18 cellular contexts compared by ENCODE assay signal in the genomic region with DNA sequence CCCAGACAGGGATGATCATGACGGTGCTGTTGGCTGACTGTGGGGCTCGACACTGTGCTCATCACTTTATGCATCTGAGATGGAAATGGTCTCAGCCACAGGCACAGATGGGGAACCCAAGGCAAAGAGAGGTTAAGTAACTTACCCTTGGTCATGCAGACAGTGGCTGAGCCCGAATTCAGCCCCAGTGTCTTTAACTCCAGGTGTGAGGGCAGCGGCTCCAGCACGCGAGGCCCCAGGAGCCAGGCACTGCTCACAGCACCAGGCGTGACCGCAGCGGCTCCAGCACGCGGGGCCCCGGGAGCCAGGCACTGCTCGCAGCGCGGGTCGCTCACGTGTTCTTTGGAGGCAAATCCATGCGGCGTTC. TPM values are rescaled to one million over a fixed set of nuclear protein-coding genes. Genes with fewer than 3 reads are reported as not detected.
"Had no signal": no experiment of that assay in that cellular context is flagged by ENCODE, and none has a peak within 500 bp of the region (broad histone marks: within the 10 kb centered on the region; RNA-seq: fewer than 3 reads in every experiment).

No MANE protein-coding gene starts in this region.

- H3K9ac ChIP-seq: SK-N-SH had no signal

- H3K9me3 Mint-ChIP-seq: activated CD8-positive, alpha-beta T cell treated with anti-CD3 and anti-CD28 coated beads for 36 hours; activated naive CD4-positive, alpha-beta T cell treated with anti-CD3 and anti-CD28 coated beads, Interleukin-2, amount 10 ng/mL, durations not matched to agents 7 days and 5 days; activated T-helper 1 cell treated with anti-CD3 and anti-CD28 coated beads, Interleukin-12 subunit alpha, Interleukin-12 subunit beta, Interleukin-2, Interleukin-4 antibody, amounts not matched to agents 30 ng/mL and 10 ng/mL and 1 ng/mL, durations not matched to agents 14 hours and 24 hours and 36 hours; naive thymus-derived CD4-positive, alpha-beta T cell had no signal

- H3K4me3 Mint-ChIP-seq: activated CD4-positive, alpha-beta T cell treated with anti-CD3 and anti-CD28 coated beads for 36 hours; activated CD8-positive, alpha-beta T cell treated with anti-CD3 and anti-CD28 coated beads for 36 hours; activated naive CD4-positive, alpha-beta T cell treated with anti-CD3 and anti-CD28 coated beads, Interleukin-2, amount 10 ng/mL, durations not matched to agents 7 days and 5 days; activated T-helper 1 cell treated with anti-CD3 and anti-CD28 coated beads, Interleukin-12 subunit alpha, Interleukin-12 subunit beta, Interleukin-2, Interleukin-4 antibody, amounts not matched to agents 30 ng/mL and 10 ng/mL and 1 ng/mL, durations not matched to agents 14 hours and 24 hours and 36 hours; naive thymus-derived CD4-positive, alpha-beta T cell had no signal

- H3K36me3 ChIP-seq: gastroesophageal sphincter, heart right ventricle, right lobe of liver, stomach, thoracic aorta, vagina had no signal

- DNase-seq: activated CD4-positive, alpha-beta T cell treated with anti-CD3 and anti-CD28 coated beads for 36 hours; activated CD8-positive, alpha-beta memory T cell treated with anti-CD3 and anti-CD28 coated beads, Interleukin-2, amount 50 U/mL, for 48 hours; activated CD8-positive, alpha-beta T cell treated with anti-CD3 and anti-CD28 coated beads for 36 hours; heart right ventricle; mammary epithelial cell; SK-N-SH; stimulated activated CD4-positive, alpha-beta T cell treated with anti-CD3 and anti-CD28 coated beads, Interleukin-1b, Interleukin-23, amount 100 ng/mL, for 48 hours; stomach; T-helper 1 cell had no signal

- H3K4me3 ChIP-seq: gastroesophageal sphincter, heart right ventricle, mucosa of descending colon, right lobe of liver, stomach, thoracic aorta, vagina had no signal

- H3K4me1 ChIP-seq: gastroesophageal sphincter, right lobe of liver, stomach, vagina had no signal

- H3K36me3 Mint-ChIP-seq: activated naive CD4-positive, alpha-beta T cell treated with anti-CD3 and anti-CD28 coated beads, Interleukin-2, amount 10 ng/mL, durations not matched to agents 7 days and 5 days; naive thymus-derived CD4-positive, alpha-beta T cell had no signal

- H3K27ac Mint-ChIP-seq: activated CD4-positive, alpha-beta T cell treated with anti-CD3 and anti-CD28 coated beads for 36 hours; activated CD8-positive, alpha-beta T cell treated with anti-CD3 and anti-CD28 coated beads for 36 hours; activated naive CD4-positive, alpha-beta T cell treated with anti-CD3 and anti-CD28 coated beads, Interleukin-2, amount 10 ng/mL, durations not matched to agents 7 days and 5 days; activated T-helper 1 cell treated with anti-CD3 and anti-CD28 coated beads, Interleukin-12 subunit alpha, Interleukin-12 subunit beta, Interleukin-2, Interleukin-4 antibody, amounts not matched to agents 30 ng/mL and 10 ng/mL and 1 ng/mL, durations not matched to agents 14 hours and 24 hours and 36 hours; naive thymus-derived CD4-positive, alpha-beta T cell had no signal

- H3K27me3 ChIP-seq: right lobe of liver, vagina had no signal

- H3K27ac ChIP-seq: gastroesophageal sphincter, heart right ventricle, right lobe of liver, stomach, thoracic aorta, vagina had no signal

- H3K9me3 ChIP-seq: mucosa of descending colon, right lobe of liver, SK-N-SH, thoracic aorta, vagina had no signal

- H3K4me2 ChIP-seq: SK-N-SH had no signal

- ATAC-seq: activated CD4-positive, alpha-beta T cell treated with anti-CD3 and anti-CD28 coated beads for 36 hours; activated CD8-positive, alpha-beta T cell treated with anti-CD3 and anti-CD28 coated beads for 36 hours; gastroesophageal sphincter; naive thymus-derived CD4-positive, alpha-beta T cell had no signal

- H3K4me1 Mint-ChIP-seq: activated CD4-positive, alpha-beta T cell treated with anti-CD3 and anti-CD28 coated beads for 36 hours; activated naive CD4-positive, alpha-beta T cell treated with anti-CD3 and anti-CD28 coated beads, Interleukin-2, amount 10 ng/mL, durations not matched to agents 7 days and 5 days; naive thymus-derived CD4-positive, alpha-beta T cell had no signal

- H3K27me3 Mint-ChIP-seq: activated CD4-positive, alpha-beta T cell treated with anti-CD3 and anti-CD28 coated beads for 36 hours; activated naive CD4-positive, alpha-beta T cell treated with anti-CD3 and anti-CD28 coated beads, Interleukin-2, amount 10 ng/mL, durations not matched to agents 7 days and 5 days had no signal

RNA-seq across cellular contexts. Expression of a gene that starts 45.3 kb away (rescaled TPM):
- total RNA-seq: activated CD4-positive, alpha-beta T cell treated with anti-CD3 and anti-CD28 coated beads for 36 hours; activated CD8-positive, alpha-beta T cell treated with anti-CD3 and anti-CD28 coated beads for 36 hours; activated T-helper 1 cell treated with anti-CD3 and anti-CD28 coated beads, Interleukin-12 subunit alpha, Interleukin-12 subunit beta, Interleukin-2, Interleukin-4 antibody, amounts not matched to agents 30 ng/mL and 10 ng/mL and 1 ng/mL, durations not matched to agents 14 hours and 24 hours and 36 hours; mammary epithelial cell; pulmonary artery endothelial cell had no signal
- polyA plus RNA-seq: mammary epithelial cell, SK-N-SH had no signal
